In genomic region chr1:56566040-56566774, GRCh38 we compare ENCODE assay signal across 1 cellular context.
TF ChIP-seq lines count a peak whose summit lies in the region.

No MANE protein-coding gene starts in this region.

TF ChIP-seq in HepG2, 621 proteins besides CTCF, POLR2A, EP300 and RAD21 (continued from another document and continues in another):
- peak; percentile 95 for TF ChIP-seq TFAP4 (IDR thresholded peaks at IDR 0.05; ENCODE audit: borderline replicate concordance, low read depth)
- TF ChIP-seq, protein P1, sequence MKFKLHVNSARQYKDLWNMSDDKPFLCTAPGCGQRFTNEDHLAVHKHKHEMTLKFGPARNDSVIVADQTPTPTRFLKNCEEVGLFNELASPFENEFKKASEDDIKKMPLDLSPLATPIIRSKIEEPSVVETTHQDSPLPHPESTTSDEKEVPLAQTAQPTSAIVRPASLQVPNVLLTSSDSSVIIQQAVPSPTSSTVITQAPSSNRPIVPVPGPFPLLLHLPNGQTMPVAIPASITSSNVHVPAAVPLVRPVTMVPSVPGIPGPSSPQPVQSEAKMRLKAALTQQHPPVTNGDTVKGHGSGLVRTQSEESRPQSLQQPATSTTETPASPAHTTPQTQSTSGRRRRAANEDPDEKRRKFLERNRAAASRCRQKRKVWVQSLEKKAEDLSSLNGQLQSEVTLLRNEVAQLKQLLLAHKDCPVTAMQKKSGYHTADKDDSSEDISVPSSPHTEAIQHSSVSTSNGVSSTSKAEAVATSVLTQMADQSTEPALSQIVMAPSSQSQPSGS (CRISPR knock-in tag; IDR thresholded peaks at IDR 0.05), result peak; percentile 53; the same call in 1 of the 2 replicates
- no peak for TF ChIP-seq ZNF883 (CRISPR knock-in tag; IDR thresholded peaks at IDR 0.05; ENCODE audit: not compliant biosample characterization)
- TF ChIP-seq FOXA3 (CRISPR knock-in tag; IDR thresholded peaks at IDR 0.05), result peak; percentile 47
- TF ChIP-seq, protein P2, sequence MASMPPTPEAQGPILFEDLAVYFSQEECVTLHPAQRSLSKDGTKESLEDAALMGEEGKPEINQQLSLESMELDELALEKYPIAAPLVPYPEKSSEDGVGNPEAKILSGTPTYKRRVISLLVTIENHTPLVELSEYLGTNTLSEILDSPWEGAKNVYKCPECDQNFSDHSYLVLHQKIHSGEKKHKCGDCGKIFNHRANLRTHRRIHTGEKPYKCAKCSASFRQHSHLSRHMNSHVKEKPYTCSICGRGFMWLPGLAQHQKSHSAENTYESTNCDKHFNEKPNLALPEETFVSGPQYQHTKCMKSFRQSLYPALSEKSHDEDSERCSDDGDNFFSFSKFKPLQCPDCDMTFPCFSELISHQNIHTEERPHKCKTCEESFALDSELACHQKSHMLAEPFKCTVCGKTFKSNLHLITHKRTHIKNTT (CRISPR knock-in tag; IDR thresholded peaks at IDR 0.05), result no peak
- TF ChIP-seq ZNF660 (CRISPR knock-in tag; IDR thresholded peaks at IDR 0.05; ENCODE audit: borderline replicate concordance, low read depth), result no peak
- 0 out of 2 replicates have a peak, but pooled peaks have one; percentile 28 for TF ChIP-seq MEIS2 (CRISPR knock-in tag; IDR thresholded peaks at IDR 0.05)
- TF ChIP-seq HOXA3 (CRISPR knock-in tag; IDR thresholded peaks at IDR 0.05), result peak; percentile 71
- TF ChIP-seq GATA4 (IDR thresholded peaks at IDR 0.05; ENCODE audit: borderline replicate concordance, low read depth), result no peak
- TF ChIP-seq RAD51 (IDR thresholded peaks at IDR 0.05; ENCODE audit: borderline replicate concordance), result no peak
- TF ChIP-seq ZBTB38 (CRISPR knock-in tag; IDR thresholded peaks at IDR 0.05), result no peak
- TF ChIP-seq, protein P3, sequence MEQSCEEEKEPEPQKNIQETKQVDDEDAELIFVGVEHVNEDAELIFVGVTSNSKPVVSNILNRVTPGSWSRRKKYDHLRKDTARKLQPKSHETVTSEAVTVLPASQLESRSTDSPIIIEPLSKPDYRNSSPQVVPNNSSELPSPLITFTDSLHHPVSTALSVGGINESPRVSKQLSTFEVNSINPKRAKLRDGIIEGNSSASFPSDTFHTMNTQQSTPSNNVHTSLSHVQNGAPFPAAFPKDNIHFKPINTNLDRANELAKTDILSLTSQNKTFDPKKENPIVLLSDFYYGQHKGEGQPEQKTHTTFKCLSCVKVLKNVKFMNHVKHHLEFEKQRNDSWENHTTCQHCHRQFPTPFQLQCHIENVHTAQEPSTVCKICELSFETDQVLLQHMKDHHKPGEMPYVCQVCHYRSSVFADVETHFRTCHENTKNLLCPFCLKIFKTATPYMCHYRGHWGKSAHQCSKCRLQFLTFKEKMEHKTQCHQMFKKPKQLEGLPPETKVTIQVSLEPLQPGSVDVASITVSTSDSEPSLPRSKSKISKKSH (CRISPR knock-in tag; IDR thresholded peaks at IDR 0.05; ENCODE audit: borderline replicate concordance), result no peak
- TF ChIP-seq ZBTB2 (CRISPR knock-in tag; IDR thresholded peaks at IDR 0.05; ENCODE audit: low read depth), result no peak
- TF ChIP-seq GFI1 (CRISPR knock-in tag; IDR thresholded peaks at IDR 0.05; ENCODE audit: borderline replicate concordance), result no peak
- no peak for TF ChIP-seq PHF8 (CRISPR knock-in tag; IDR thresholded peaks at IDR 0.05)
- TF ChIP-seq, protein P4, sequence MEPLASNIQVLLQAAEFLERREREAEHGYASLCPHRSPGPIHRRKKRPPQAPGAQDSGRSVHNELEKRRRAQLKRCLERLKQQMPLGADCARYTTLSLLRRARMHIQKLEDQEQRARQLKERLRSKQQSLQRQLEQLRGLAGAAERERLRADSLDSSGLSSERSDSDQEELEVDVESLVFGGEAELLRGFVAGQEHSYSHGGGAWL (CRISPR knock-in tag; IDR thresholded peaks at IDR 0.05), result no peak
- no peak for TF ChIP-seq RFX5 (IDR thresholded peaks at IDR 0.05; ENCODE audit: low read depth, low read length)
- TF ChIP-seq ZNF678 (CRISPR knock-in tag; IDR thresholded peaks at IDR 0.05), result no peak
- TF ChIP-seq ZIK1 (CRISPR knock-in tag; IDR thresholded peaks at IDR 0.05; ENCODE audit: borderline replicate concordance, low read depth), result no peak
- TF ChIP-seq ZNF484 (CRISPR knock-in tag; IDR thresholded peaks at IDR 0.05; ENCODE audit: borderline replicate concordance, low read depth), result no peak
- no peak for TF ChIP-seq CBX2 (IDR thresholded peaks at IDR 0.05; ENCODE audit: low read depth, low read length)
- no peak for TF ChIP-seq CBX2 (CRISPR knock-in tag; IDR thresholded peaks at IDR 0.05; ENCODE audit: low read depth)
- TF ChIP-seq HNRNPK (IDR thresholded peaks at IDR 0.05; ENCODE audit: low read depth, low read length, poor library complexity, severe bottlenecking), result no peak
- TF ChIP-seq, protein P5, sequence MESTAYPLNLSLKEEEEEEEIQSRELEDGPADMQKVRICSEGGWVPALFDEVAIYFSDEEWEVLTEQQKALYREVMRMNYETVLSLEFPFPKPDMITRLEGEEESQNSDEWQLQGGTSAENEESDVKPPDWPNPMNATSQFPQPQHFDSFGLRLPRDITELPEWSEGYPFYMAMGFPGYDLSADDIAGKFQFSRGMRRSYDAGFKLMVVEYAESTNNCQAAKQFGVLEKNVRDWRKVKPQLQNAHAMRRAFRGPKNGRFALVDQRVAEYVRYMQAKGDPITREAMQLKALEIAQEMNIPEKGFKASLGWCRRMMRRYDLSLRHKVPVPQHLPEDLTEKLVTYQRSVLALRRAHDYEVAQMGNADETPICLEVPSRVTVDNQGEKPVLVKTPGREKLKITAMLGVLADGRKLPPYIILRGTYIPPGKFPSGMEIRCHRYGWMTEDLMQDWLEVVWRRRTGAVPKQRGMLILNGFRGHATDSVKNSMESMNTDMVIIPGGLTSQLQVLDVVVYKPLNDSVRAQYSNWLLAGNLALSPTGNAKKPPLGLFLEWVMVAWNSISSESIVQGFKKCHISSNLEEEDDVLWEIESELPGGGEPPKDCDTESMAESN (CRISPR knock-in tag; conservative IDR thresholded peaks at IDR 0.05), result no peak
- TF ChIP-seq ZSCAN21 (CRISPR knock-in tag; IDR thresholded peaks at IDR 0.05; ENCODE audit: borderline replicate concordance), result peak; percentile 75; the same call in 1 of the 2 replicates
- TF ChIP-seq ZZZ3 (CRISPR knock-in tag; IDR thresholded peaks at IDR 0.05; ENCODE audit: borderline replicate concordance), result no peak
- no peak for TF ChIP-seq SIX4 (CRISPR knock-in tag; IDR thresholded peaks at IDR 0.05)
- no peak for TF ChIP-seq ARNTL (CRISPR knock-in tag; IDR thresholded peaks at IDR 0.05)
- 0 out of 2 replicates have a peak, but pooled peaks have one; percentile 7 for TF ChIP-seq CEBPB (IDR thresholded peaks at IDR 0.05; ENCODE audit: borderline replicate concordance, low read depth, low read length)
- no peak for TF ChIP-seq ZNF234 (CRISPR knock-in tag; conservative IDR thresholded peaks at IDR 0.05)
- TF ChIP-seq NFE2L1 (CRISPR knock-in tag; IDR thresholded peaks at IDR 0.05; ENCODE audit: borderline replicate concordance), result no peak
- TF ChIP-seq ATF7-NPFF (CRISPR knock-in tag; IDR thresholded peaks at IDR 0.05; ENCODE audit: low read depth), result no peak
- TF ChIP-seq ZNF543 (CRISPR knock-in tag; IDR thresholded peaks at IDR 0.05), result no peak
- TF ChIP-seq SOX6 (IDR thresholded peaks at IDR 0.05), result no peak
- peak; percentile 43 for TF ChIP-seq SOX6 (CRISPR knock-in tag; IDR thresholded peaks at IDR 0.05)
- peak; percentile 92 for TF ChIP-seq TEAD3 (CRISPR knock-in tag; optimal IDR thresholded peaks at IDR 0.05; ENCODE audit: borderline replicate concordance)
- 0 out of 2 replicates have a peak, but pooled peaks have one; percentile 40 for TF ChIP-seq MEF2D (CRISPR knock-in tag; IDR thresholded peaks at IDR 0.05)
- TF ChIP-seq SOX13 (IDR thresholded peaks at IDR 0.05), result no peak; the same call in 1 of the 2 replicates
- peak in 1 of 2 experiments; percentile 53; a peak in 2 of 4 replicates for TF ChIP-seq SOX13 (CRISPR knock-in tag; conservative IDR thresholded peaks at IDR 0.05 in 1 of 2, IDR thresholded peaks at IDR 0.05 in 1 of 2)
- TF ChIP-seq ETV5 (CRISPR knock-in tag; IDR thresholded peaks at IDR 0.05; ENCODE audit: borderline replicate concordance), result peak; percentile 7; the same call in 1 of the 2 replicates
- no peak for TF ChIP-seq ATF5 (CRISPR knock-in tag; IDR thresholded peaks at IDR 0.05; ENCODE audit: low read depth)
- 0 out of 2 replicates have a peak, but pooled peaks have one; percentile 7 for TF ChIP-seq THRA (CRISPR knock-in tag; IDR thresholded peaks at IDR 0.05; ENCODE audit: borderline replicate concordance)
- TF ChIP-seq, protein P6, sequence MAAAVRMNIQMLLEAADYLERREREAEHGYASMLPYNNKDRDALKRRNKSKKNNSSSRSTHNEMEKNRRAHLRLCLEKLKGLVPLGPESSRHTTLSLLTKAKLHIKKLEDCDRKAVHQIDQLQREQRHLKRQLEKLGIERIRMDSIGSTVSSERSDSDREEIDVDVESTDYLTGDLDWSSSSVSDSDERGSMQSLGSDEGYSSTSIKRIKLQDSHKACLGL (CRISPR knock-in tag; IDR thresholded peaks at IDR 0.05), result peak; percentile 51; the same call in 1 of the 2 replicates
- TF ChIP-seq, protein P7, sequence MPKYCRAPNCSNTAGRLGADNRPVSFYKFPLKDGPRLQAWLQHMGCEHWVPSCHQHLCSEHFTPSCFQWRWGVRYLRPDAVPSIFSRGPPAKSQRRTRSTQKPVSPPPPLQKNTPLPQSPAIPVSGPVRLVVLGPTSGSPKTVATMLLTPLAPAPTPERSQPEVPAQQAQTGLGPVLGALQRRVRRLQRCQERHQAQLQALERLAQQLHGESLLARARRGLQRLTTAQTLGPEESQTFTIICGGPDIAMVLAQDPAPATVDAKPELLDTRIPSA (CRISPR knock-in tag; IDR thresholded peaks at IDR 0.05; ENCODE audit: borderline replicate concordance), result no peak
- TF ChIP-seq FOXM1 (CRISPR knock-in tag; IDR thresholded peaks at IDR 0.05), result no peak
- TF ChIP-seq ZNF180 (CRISPR knock-in tag; IDR thresholded peaks at IDR 0.05; ENCODE audit: borderline replicate concordance, low read depth), result no peak
- no peak for TF ChIP-seq HHEX (CRISPR knock-in tag; IDR thresholded peaks at IDR 0.05)
- TF ChIP-seq FOXA1 (IDR thresholded peaks at IDR 0.05), result no peak
- TF ChIP-seq FOXA1 (CRISPR knock-in tag; IDR thresholded peaks at IDR 0.05), result 0 out of 2 replicates have a peak, but pooled peaks have one; percentile 13
- no peak for TF ChIP-seq NKX3-1 (CRISPR knock-in tag; IDR thresholded peaks at IDR 0.05)
- TF ChIP-seq ZNF260 (CRISPR knock-in tag; IDR thresholded peaks at IDR 0.05; ENCODE audit: borderline replicate concordance, low read depth), result no peak
- 0 out of 2 replicates have a peak, but pooled peaks have one; percentile 7 for TF ChIP-seq ZNF644 (CRISPR knock-in tag; IDR thresholded peaks at IDR 0.05; ENCODE audit: low read depth)
- TF ChIP-seq IKZF4 (CRISPR knock-in tag; IDR thresholded peaks at IDR 0.05; ENCODE audit: borderline replicate concordance, low read depth, not compliant biosample characterization), result no peak
- TF ChIP-seq BCL3 (CRISPR knock-in tag; IDR thresholded peaks at IDR 0.05), result no peak
- TF ChIP-seq RNF2 (conservative IDR thresholded peaks at IDR 0.05; ENCODE audit: low read depth), result 0 out of 2 replicates have a peak, but pooled peaks have one; percentile 27
- TF ChIP-seq SRSF4 (IDR thresholded peaks at IDR 0.05; ENCODE audit: low read depth, low read length, poor library complexity, severe bottlenecking), result no peak
- no peak for TF ChIP-seq ZNF335 (CRISPR knock-in tag; IDR thresholded peaks at IDR 0.05)
- TF ChIP-seq IRF1 (CRISPR knock-in tag; IDR thresholded peaks at IDR 0.05; ENCODE audit: low read depth), result no peak
- TF ChIP-seq HDAC2 (CRISPR knock-in tag; IDR thresholded peaks at IDR 0.05), result peak; percentile 51; the same call in 1 of the 2 replicates
- TF ChIP-seq ZFP62 (CRISPR knock-in tag; IDR thresholded peaks at IDR 0.05), result no peak
